1 cellular context compared by ENCODE assay signal in the genomic region with DNA sequence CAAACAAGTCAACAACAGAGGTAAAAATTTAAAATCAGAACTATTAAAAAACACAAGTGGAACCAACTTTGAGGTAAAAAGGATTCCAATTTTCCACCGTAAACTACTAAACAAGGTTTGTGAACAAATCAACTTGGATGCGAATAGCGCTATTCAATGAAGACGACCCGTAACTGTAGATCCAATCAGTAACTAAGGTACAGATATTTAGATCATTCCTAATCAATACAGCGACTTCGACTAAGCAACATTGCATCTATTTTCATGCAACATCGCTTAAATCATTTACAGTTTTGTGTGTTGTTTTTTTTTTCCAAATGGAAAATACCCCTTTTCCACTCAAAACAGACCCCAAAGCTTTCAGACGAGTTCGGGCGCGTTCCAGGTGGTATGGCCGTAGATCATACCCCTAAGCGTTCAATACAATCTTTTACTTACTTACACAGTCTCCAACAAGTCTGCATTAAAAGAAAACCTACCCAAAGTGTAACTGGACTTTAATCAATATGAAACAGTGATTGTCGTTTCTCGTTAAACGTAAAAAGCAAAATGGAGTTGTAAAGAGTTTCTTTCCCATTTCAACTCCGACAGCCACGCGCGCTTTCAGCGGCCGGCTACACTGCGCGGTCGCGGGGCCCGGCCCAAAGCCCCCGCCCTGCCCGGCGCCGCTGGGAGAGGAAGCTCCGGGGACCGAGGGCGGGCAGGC.
TF ChIP-seq lines count a peak whose summit lies in the region.

No MANE protein-coding gene starts in this region.

TF ChIP-seq in K562, 482 proteins besides CTCF, POLR2A, EP300 and RAD21:
- TF ChIP-seq XRCC5 (IDR thresholded peaks at IDR 0.05; ENCODE audit: low read depth, low read length) (no peak), BRD4 (IDR thresholded peaks at IDR 0.05) (no peak), TFAM (CRISPR knock-in tag; conservative IDR thresholded peaks at IDR 0.05) (no peak), TAF15 (IDR thresholded peaks at IDR 0.05; ENCODE audit: low read depth, low read length) (no peak), EP400 (IDR thresholded peaks at IDR 0.05) (0 out of 2 replicates have a peak, but pooled peaks have one; percentile 17), POLR2H (tag; IDR thresholded peaks at IDR 0.05; ENCODE audit: low read depth) (0 out of 2 replicates have a peak, but pooled peaks have one; percentile 3), MTA3 (IDR thresholded peaks at IDR 0.05; ENCODE audit: borderline replicate concordance) (no peak), ZNF445 (CRISPR knock-in tag; IDR thresholded peaks at IDR 0.05; ENCODE audit: low read depth) (no peak), TRIM28 (IDR thresholded peaks at IDR 0.05) (no peak), ZNF551 (CRISPR knock-in tag; IDR thresholded peaks at IDR 0.05) (no peak), GABPB1 (CRISPR knock-in tag; IDR thresholded peaks at IDR 0.05) (0 out of 2 replicates have a peak, but pooled peaks have one; percentile 15)
- TF ChIP-seq, protein P1, sequence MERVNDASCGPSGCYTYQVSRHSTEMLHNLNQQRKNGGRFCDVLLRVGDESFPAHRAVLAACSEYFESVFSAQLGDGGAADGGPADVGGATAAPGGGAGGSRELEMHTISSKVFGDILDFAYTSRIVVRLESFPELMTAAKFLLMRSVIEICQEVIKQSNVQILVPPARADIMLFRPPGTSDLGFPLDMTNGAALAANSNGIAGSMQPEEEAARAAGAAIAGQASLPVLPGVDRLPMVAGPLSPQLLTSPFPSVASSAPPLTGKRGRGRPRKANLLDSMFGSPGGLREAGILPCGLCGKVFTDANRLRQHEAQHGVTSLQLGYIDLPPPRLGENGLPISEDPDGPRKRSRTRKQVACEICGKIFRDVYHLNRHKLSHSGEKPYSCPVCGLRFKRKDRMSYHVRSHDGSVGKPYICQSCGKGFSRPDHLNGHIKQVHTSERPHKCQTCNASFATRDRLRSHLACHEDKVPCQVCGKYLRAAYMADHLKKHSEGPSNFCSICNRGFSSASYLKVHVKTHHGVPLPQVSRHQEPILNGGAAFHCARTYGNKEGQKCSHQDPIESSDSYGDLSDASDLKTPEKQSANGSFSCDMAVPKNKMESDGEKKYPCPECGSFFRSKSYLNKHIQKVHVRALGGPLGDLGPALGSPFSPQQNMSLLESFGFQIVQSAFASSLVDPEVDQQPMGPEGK (CRISPR knock-in tag; IDR thresholded peaks at IDR 0.05; ENCODE audit: borderline replicate concordance), result no peak
- TF ChIP-seq, protein P2, sequence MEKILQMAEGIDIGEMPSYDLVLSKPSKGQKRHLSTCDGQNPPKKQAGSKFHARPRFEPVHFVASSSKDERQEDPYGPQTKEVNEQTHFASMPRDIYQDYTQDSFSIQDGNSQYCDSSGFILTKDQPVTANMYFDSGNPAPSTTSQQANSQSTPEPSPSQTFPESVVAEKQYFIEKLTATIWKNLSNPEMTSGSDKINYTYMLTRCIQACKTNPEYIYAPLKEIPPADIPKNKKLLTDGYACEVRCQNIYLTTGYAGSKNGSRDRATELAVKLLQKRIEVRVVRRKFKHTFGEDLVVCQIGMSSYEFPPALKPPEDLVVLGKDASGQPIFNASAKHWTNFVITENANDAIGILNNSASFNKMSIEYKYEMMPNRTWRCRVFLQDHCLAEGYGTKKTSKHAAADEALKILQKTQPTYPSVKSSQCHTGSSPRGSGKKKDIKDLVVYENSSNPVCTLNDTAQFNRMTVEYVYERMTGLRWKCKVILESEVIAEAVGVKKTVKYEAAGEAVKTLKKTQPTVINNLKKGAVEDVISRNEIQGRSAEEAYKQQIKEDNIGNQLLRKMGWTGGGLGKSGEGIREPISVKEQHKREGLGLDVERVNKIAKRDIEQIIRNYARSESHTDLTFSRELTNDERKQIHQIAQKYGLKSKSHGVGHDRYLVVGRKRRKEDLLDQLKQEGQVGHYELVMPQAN (IDR thresholded peaks at IDR 0.05; ENCODE audit: borderline replicate concordance), result no peak
- TF ChIP-seq, protein P3, sequence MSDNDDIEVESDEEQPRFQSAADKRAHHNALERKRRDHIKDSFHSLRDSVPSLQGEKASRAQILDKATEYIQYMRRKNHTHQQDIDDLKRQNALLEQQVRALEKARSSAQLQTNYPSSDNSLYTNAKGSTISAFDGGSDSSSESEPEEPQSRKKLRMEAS (CRISPR knock-in tag; IDR thresholded peaks at IDR 0.05), result no peak
- TF ChIP-seq, protein P4, sequence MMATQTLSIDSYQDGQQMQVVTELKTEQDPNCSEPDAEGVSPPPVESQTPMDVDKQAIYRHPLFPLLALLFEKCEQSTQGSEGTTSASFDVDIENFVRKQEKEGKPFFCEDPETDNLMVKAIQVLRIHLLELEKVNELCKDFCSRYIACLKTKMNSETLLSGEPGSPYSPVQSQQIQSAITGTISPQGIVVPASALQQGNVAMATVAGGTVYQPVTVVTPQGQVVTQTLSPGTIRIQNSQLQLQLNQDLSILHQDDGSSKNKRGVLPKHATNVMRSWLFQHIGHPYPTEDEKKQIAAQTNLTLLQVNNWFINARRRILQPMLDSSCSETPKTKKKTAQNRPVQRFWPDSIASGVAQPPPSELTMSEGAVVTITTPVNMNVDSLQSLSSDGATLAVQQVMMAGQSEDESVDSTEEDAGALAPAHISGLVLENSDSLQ (IDR thresholded peaks at IDR 0.05), result no peak
- TF ChIP-seq, protein P5, sequence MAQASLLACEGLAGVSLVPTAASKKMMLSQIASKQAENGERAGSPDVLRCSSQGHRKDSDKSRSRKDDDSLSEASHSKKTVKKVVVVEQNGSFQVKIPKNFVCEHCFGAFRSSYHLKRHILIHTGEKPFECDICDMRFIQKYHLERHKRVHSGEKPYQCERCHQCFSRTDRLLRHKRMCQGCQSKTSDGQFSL (CRISPR knock-in tag; IDR thresholded peaks at IDR 0.05), result no peak
- TF ChIP-seq, protein P5 (tag; IDR thresholded peaks at IDR 0.05), result no peak
- TF ChIP-seq, protein P6, sequence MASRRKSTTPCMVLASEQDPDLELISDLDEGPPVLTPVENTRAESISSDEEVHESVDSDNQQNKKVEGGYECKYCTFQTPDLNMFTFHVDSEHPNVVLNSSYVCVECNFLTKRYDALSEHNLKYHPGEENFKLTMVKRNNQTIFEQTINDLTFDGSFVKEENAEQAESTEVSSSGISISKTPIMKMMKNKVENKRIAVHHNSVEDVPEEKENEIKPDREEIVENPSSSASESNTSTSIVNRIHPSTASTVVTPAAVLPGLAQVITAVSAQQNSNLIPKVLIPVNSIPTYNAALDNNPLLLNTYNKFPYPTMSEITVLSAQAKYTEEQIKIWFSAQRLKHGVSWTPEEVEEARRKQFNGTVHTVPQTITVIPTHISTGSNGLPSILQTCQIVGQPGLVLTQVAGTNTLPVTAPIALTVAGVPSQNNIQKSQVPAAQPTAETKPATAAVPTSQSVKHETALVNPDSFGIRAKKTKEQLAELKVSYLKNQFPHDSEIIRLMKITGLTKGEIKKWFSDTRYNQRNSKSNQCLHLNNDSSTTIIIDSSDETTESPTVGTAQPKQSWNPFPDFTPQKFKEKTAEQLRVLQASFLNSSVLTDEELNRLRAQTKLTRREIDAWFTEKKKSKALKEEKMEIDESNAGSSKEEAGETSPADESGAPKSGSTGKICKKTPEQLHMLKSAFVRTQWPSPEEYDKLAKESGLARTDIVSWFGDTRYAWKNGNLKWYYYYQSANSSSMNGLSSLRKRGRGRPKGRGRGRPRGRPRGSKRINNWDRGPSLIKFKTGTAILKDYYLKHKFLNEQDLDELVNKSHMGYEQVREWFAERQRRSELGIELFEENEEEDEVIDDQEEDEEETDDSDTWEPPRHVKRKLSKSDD (conservative IDR thresholded peaks at IDR 0.05; ENCODE audit: low read length), result no peak
- TF ChIP-seq, protein P7, sequence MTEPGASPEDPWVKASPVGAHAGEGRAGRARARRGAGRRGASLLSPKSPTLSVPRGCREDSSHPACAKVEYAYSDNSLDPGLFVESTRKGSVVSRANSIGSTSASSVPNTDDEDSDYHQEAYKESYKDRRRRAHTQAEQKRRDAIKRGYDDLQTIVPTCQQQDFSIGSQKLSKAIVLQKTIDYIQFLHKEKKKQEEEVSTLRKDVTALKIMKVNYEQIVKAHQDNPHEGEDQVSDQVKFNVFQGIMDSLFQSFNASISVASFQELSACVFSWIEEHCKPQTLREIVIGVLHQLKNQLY (CRISPR knock-in tag; conservative IDR thresholded peaks at IDR 0.05), result no peak
- TF ChIP-seq, protein P8, sequence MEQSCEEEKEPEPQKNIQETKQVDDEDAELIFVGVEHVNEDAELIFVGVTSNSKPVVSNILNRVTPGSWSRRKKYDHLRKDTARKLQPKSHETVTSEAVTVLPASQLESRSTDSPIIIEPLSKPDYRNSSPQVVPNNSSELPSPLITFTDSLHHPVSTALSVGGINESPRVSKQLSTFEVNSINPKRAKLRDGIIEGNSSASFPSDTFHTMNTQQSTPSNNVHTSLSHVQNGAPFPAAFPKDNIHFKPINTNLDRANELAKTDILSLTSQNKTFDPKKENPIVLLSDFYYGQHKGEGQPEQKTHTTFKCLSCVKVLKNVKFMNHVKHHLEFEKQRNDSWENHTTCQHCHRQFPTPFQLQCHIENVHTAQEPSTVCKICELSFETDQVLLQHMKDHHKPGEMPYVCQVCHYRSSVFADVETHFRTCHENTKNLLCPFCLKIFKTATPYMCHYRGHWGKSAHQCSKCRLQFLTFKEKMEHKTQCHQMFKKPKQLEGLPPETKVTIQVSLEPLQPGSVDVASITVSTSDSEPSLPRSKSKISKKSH (CRISPR knock-in tag; IDR thresholded peaks at IDR 0.05), result no peak
- TF ChIP-seq, protein P9, sequence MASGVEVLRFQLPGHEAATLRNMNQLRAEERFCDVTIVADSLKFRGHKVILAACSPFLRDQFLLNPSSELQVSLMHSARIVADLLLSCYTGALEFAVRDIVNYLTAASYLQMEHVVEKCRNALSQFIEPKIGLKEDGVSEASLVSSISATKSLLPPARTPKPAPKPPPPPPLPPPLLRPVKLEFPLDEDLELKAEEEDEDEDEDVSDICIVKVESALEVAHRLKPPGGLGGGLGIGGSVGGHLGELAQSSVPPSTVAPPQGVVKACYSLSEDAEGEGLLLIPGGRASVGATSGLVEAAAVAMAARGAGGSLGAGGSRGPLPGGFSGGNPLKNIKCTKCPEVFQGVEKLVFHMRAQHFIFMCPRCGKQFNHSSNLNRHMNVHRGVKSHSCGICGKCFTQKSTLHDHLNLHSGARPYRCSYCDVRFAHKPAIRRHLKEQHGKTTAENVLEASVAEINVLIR (CRISPR knock-in tag; IDR thresholded peaks at IDR 0.05), result no peak
- TF ChIP-seq, protein P10, sequence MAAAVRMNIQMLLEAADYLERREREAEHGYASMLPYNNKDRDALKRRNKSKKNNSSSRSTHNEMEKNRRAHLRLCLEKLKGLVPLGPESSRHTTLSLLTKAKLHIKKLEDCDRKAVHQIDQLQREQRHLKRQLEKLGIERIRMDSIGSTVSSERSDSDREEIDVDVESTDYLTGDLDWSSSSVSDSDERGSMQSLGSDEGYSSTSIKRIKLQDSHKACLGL (CRISPR knock-in tag; IDR thresholded peaks at IDR 0.05; ENCODE audit: borderline replicate concordance, poor library complexity, severe bottlenecking), result no peak
